ENCODE assay signal across 8 cellular contexts in the genomic region with DNA sequence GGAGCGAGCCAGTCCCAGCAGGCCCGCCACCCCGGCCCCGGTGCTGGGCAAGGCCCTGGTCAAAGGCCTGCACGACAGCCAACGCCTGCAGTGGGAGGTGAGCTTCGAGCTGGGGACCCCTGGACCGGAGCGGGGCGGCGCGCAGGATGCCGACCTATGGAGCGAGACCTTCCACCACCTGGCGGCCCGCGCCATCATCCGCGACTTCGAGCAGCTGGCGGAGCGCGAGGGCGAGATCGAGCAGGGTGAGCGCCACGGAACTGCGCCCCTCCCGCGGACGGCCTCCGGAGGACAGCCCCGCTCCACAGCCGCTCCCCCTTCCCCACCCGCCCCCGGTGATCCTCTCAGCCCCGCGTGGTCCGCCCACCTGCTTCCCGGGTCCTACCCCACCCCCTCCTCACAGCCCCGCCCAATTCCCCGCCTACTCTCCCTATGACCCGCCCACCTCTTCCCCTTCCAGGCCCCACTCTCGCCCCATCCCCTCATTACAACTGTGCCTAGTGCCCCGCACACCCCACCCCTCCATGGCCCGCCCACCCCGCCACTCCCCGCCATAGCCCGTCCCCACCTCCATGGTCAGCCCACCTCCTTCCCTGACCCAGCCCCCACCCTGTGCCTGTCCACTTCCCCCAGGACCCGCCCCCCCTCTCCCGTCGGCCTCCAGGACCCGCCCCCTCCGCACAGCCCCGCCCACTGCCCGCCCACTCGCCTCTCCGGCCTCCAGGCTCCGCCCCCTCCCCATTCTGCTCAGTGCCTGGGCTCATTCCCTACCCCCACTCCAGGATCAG. TPM values are rescaled to one million over a fixed set of nuclear protein-coding genes. Genes with fewer than 3 reads are reported as not detected.
DNase-seq lines count a peak whose midpoint lies in the region; ATAC-seq and TF ChIP-seq lines count a peak whose summit lies in the region.

No MANE protein-coding gene starts in this region.

- peaks cover 5 to 7% (median 7%) of the 10 kb centered on the region in 3 donors for H3K4me1 Mint-ChIP-seq in T-cell

- peak overlapping the region in 1 of 3 donors; percentile 66 for H3K4me3 Mint-ChIP-seq in T-cell

- H3K9me3 Mint-ChIP-seq in T-cell: peaks cover 0 to 7% (median 7%) of the 10 kb centered on the region in 3 donors

- POLR2A ChIA-PET in T-cell (lab: Charles Lee): interaction anchor here in 1 of 2 donors (0.5 kb wide), 1 partner anchor 18 kb away, joined by 4 read pairs; no protein-coding TSS in a partner anchor

- H3K9me3 ChIP-seq in psoas muscle: peaks cover 9% of the 10 kb centered on the region

- peak overlapping the region; percentile 45 for H3K4me3 ChIP-seq in psoas muscle
- H3K4me3 ChIP-seq in lower leg skin (ENCODE audit: low read depth, poor library complexity, severe bottlenecking): no peak overlapping the region

- H3K4me1 ChIP-seq in psoas muscle: peaks cover 2% of the 10 kb centered on the region

- H3K36me3 Mint-ChIP-seq in T-cell: no peaks in the 10 kb centered on the region

- peak; percentile 34 for DNase-seq in GM03348 (ENCODE audit: low spot score)
- peak in 19 of 34 experiments; percentile 8 to 42 (median 19) for DNase-seq in T-cell
- no peak for DNase-seq in Right ventricle myocardium superior
- peak in 1 of 2 donors; percentile 67 for DNase-seq in psoas muscle
- DNase-seq in lower leg skin (ENCODE audit: low spot score in 2 of 2): no peak
- no peak for DNase-seq in dermis blood vessel endothelial cell

- intact Hi-C loops in Right ventricle myocardium superior (cut with DNase I) (no loop called here), psoas muscle (cut with DNase I) (no loop called here), lower leg skin (cut with DNase I; ENCODE audit: low total_unique reads) (no loop called here)

- no peak for TF ChIP-seq POLR2A in lower leg skin (IDR thresholded peaks at IDR 0.05)

- H3K27me3 Mint-ChIP-seq in T-cell: peaks cover 27 to 28% of the 10 kb centered on the region in 2 donors

- CTCF ChIA-PET in T-cell (lab: Charles Lee): no interaction called here

- no peak for TF ChIP-seq CTCF in psoas muscle (IDR thresholded peaks at IDR 0.05)
- TF ChIP-seq CTCF in lower leg skin (IDR thresholded peaks at IDR 0.05): no peak

- WGBS in psoas muscle, 3 donors: 9 to 15% (median 14%) methylated on average over 32 to 59 of the region's 59 CpGs
- 3% methylated on average over 7 to 21 of the region's 59 CpGs for WGBS in lower leg skin, 2 donors

- peak; percentile 55 to 78 (median 60) for ATAC-seq in T-cell (replicated peaks in 1 of 4)
- peak; percentile 79 for ATAC-seq in Right ventricle myocardium superior (ENCODE audit: poor library complexity)
- peak; percentile 56 to 90 (median 84) for ATAC-seq in psoas muscle
- ATAC-seq in HG03280 (IDR thresholded peaks at IDR 0.05; ENCODE audit: unreplicated experiment): no peak
- no peak for ATAC-seq in HG02938 (IDR thresholded peaks at IDR 0.05; ENCODE audit: unreplicated experiment)

- no peak overlapping the region for H3K27ac Mint-ChIP-seq in T-cell

- H3K27ac ChIP-seq in psoas muscle: no peak overlapping the region

- H3K36me3 ChIP-seq in psoas muscle (ENCODE audit: insufficient read depth in 1 of 2, low read depth in 1 of 2): no peaks in the 10 kb centered on the region

- peaks cover 0 to 15% (median 0%) of the 10 kb centered on the region in 3 donors for H3K27me3 ChIP-seq in psoas muscle (ENCODE audit: insufficient read depth in 3 of 3, low read length in 2 of 3)

RNA-seq across cellular contexts. Expression of a gene that starts 52.7 kb away (rescaled TPM):
- total RNA-seq in T-cell (under 1 TPM in 4 of 5 donors, not detected in 1; 0.13 to 0.18 (median 0.15) TPM), Right ventricle myocardium superior (0.13 TPM), psoas muscle (under 1 TPM in 2 of 4 donors, not detected in 2; 0.12 to 0.17 TPM), lower leg skin (not detected), dermis blood vessel endothelial cell (not detected in 2 replicates)
- polyA plus RNA-seq in psoas muscle: under 1 TPM in 1 of 3 donors, not detected in 2; under 0.01 TPM

Comparison
In these comparisons a context has a peak if more than half of its experiments do, and no peak if none do; other contexts are left out.
1. DNase-seq: peak in GM03348 (single experiment) and T-cell (19 of 34); none in Right ventricle myocardium superior (single experiment), lower leg skin (0 of 2) and dermis blood vessel endothelial cell (single experiment).
2. ATAC-seq: peak in T-cell (4 of 4), Right ventricle myocardium superior (single experiment) and psoas muscle (4 of 4); none in HG03280 (single experiment) and HG02938 (single experiment).